8 cellular contexts compared by ENCODE assay signal in genomic region chr15:79431636-79432344, GRCh38. TPM values are rescaled to one million over a fixed set of nuclear protein-coding genes. Genes with fewer than 3 reads are reported as not detected.
DNase-seq lines count a peak whose midpoint lies in the region; ATAC-seq and TF ChIP-seq lines count a peak whose summit lies in the region.

Gene MINAR1, plus strand, starts transcription at chr15:79432336. Its CDS starts 23,812 bp downstream, at chr15:79456148.

- peaks cover 0 to 17% (median 15%) of the 10 kb centered on the region in 9 donors for H3K4me1 ChIP-seq in heart right ventricle

- POLR2A ChIA-PET in activated CD8-positive, alpha-beta T cell treated with anti-CD3 and anti-CD28 coated beads, Interleukin-2, amount 10 ng/mL, durations not matched to agents 7 days and 5 days (lab: Charles Lee) = interaction anchor here (0.6 kb wide), 1 partner anchor 98 kb away, joined by 3 read pairs; no protein-coding TSS in a partner anchor
- POLR2A ChIA-PET in activated CD4-positive, alpha-beta memory T cell treated with anti-CD3 and anti-CD28 coated beads for 36 hours (lab: Charles Lee) = interaction anchor here (0.6 kb wide), 1 partner anchor 575 kb away, joined by 5 read pairs; no protein-coding TSS in a partner anchor
- POLR2A ChIA-PET in T-cell (lab: Charles Lee) = no interaction called here

- no peaks in the 10 kb centered on the region for H3K9me3 ChIP-seq in heart right ventricle

- H3K27me3 ChIP-seq in heart right ventricle = peaks cover 15 to 92% (median 85%) of the 10 kb centered on the region in 7 donors

- H3K9me3 Mint-ChIP-seq in activated CD8-positive, alpha-beta T cell treated with anti-CD3 and anti-CD28 coated beads, Interleukin-2, amount 10 ng/mL, durations not matched to agents 7 days and 5 days (ENCODE audit: insufficient read depth) = no peaks in the 10 kb centered on the region
- H3K9me3 Mint-ChIP-seq in activated T-helper 1 cell treated with anti-CD3 and anti-CD28 coated beads, Interleukin-12 subunit alpha, Interleukin-12 subunit beta, Interleukin-2, Interleukin-4 antibody, amounts not matched to agents 30 ng/mL and 10 ng/mL and 1 ng/mL, durations not matched to agents 14 hours and 24 hours and 36 hours = no peaks in the 10 kb centered on the region
- no peaks in the 10 kb centered on the region for H3K9me3 Mint-ChIP-seq in activated CD4-positive, alpha-beta memory T cell treated with anti-CD3 and anti-CD28 coated beads for 36 hours
- no peaks in the 10 kb centered on the region for H3K9me3 Mint-ChIP-seq in T-cell

- no peaks in the 10 kb centered on the region for H3K36me3 Mint-ChIP-seq in activated CD8-positive, alpha-beta T cell treated with anti-CD3 and anti-CD28 coated beads, Interleukin-2, amount 10 ng/mL, durations not matched to agents 7 days and 5 days (ENCODE audit: low read depth)
- H3K36me3 Mint-ChIP-seq in activated T-helper 1 cell treated with anti-CD3 and anti-CD28 coated beads, Interleukin-12 subunit alpha, Interleukin-12 subunit beta, Interleukin-2, Interleukin-4 antibody, amounts not matched to agents 30 ng/mL and 10 ng/mL and 1 ng/mL, durations not matched to agents 14 hours and 24 hours and 36 hours (ENCODE audit: low read depth) = no peaks in the 10 kb centered on the region
- no peaks in the 10 kb centered on the region for H3K36me3 Mint-ChIP-seq in activated CD4-positive, alpha-beta memory T cell treated with anti-CD3 and anti-CD28 coated beads for 36 hours
- H3K36me3 Mint-ChIP-seq in T-cell = no peaks in the 10 kb centered on the region

- peak; percentile 9 for DNase-seq in A172 (ENCODE audit: low spot score)
- peak; percentile 50 for DNase-seq in GM13976 (ENCODE audit: low spot score)
- no peak for DNase-seq in activated CD8-positive, alpha-beta T cell treated with anti-CD3 and anti-CD28 coated beads, Interleukin-2, amount 10 ng/mL, durations not matched to agents 7 days and 5 days
- DNase-seq in heart right ventricle = no peak
- DNase-seq in sciatic nerve (ENCODE audit: low spot score) = no peak
- no peak for DNase-seq in activated T-helper 1 cell treated with anti-CD3 and anti-CD28 coated beads, Interleukin-12 subunit alpha, Interleukin-12 subunit beta, Interleukin-2, Interleukin-4 antibody, amounts not matched to agents 30 ng/mL and 10 ng/mL and 1 ng/mL, durations not matched to agents 14 hours and 24 hours and 36 hours (ENCODE audit: low spot score)
- DNase-seq in activated CD4-positive, alpha-beta memory T cell treated with anti-CD3 and anti-CD28 coated beads for 36 hours = no peak
- no peak for DNase-seq in T-cell

- H3K4me3 Mint-ChIP-seq in activated CD8-positive, alpha-beta T cell treated with anti-CD3 and anti-CD28 coated beads, Interleukin-2, amount 10 ng/mL, durations not matched to agents 7 days and 5 days = peak within 1 kb of the TSS; percentile 19
- no peak within 1 kb of the TSS for H3K4me3 Mint-ChIP-seq in activated T-helper 1 cell treated with anti-CD3 and anti-CD28 coated beads, Interleukin-12 subunit alpha, Interleukin-12 subunit beta, Interleukin-2, Interleukin-4 antibody, amounts not matched to agents 30 ng/mL and 10 ng/mL and 1 ng/mL, durations not matched to agents 14 hours and 24 hours and 36 hours
- no peak within 1 kb of the TSS for H3K4me3 Mint-ChIP-seq in activated CD4-positive, alpha-beta memory T cell treated with anti-CD3 and anti-CD28 coated beads for 36 hours
- H3K4me3 Mint-ChIP-seq in T-cell = peak within 1 kb of the TSS in 1 of 3 donors; percentile 38

- peaks cover 8% of the 10 kb centered on the region for H3K4me1 Mint-ChIP-seq in activated CD8-positive, alpha-beta T cell treated with anti-CD3 and anti-CD28 coated beads, Interleukin-2, amount 10 ng/mL, durations not matched to agents 7 days and 5 days (ENCODE audit: low read depth)
- H3K4me1 Mint-ChIP-seq in activated T-helper 1 cell treated with anti-CD3 and anti-CD28 coated beads, Interleukin-12 subunit alpha, Interleukin-12 subunit beta, Interleukin-2, Interleukin-4 antibody, amounts not matched to agents 30 ng/mL and 10 ng/mL and 1 ng/mL, durations not matched to agents 14 hours and 24 hours and 36 hours (ENCODE audit: low read depth) = no peaks in the 10 kb centered on the region
- H3K4me1 Mint-ChIP-seq in activated CD4-positive, alpha-beta memory T cell treated with anti-CD3 and anti-CD28 coated beads for 36 hours (ENCODE audit: low read depth) = peaks cover 6% of the 10 kb centered on the region
- H3K4me1 Mint-ChIP-seq in T-cell = peaks cover 5 to 10% (median 8%) of the 10 kb centered on the region in 3 donors

- ATAC-seq in activated CD8-positive, alpha-beta T cell treated with anti-CD3 and anti-CD28 coated beads, Interleukin-2, amount 10 ng/mL, durations not matched to agents 7 days and 5 days = peak; percentile 51
- ATAC-seq in heart right ventricle = peak in 6 of 8 donors; percentile 46 to 79 (median 60)
- ATAC-seq in sciatic nerve = peak; percentile 34
- no peak for ATAC-seq in T-cell (replicated peaks in 1 of 4)

- WGBS in heart right ventricle, 2 donors = 0 to 1% methylated on average over 66 to 84 of the region's 84 CpGs

- no peak for TF ChIP-seq CTCF in GM13976 (IDR thresholded peaks at IDR 0.05; ENCODE audit: borderline replicate concordance, control extremely low read depth, extremely low read depth, insufficient read depth, missing control alignments)
- peak in 5 of 9 donors; percentile 6 to 37 (median 19) for TF ChIP-seq CTCF in heart right ventricle (IDR thresholded peaks at IDR 0.05)

- no peaks in the 10 kb centered on the region for H3K36me3 ChIP-seq in heart right ventricle

- peak within 1 kb of the TSS; percentile 10 to 53 (median 47) for H3K4me3 ChIP-seq in heart right ventricle

- intact Hi-C loops in heart right ventricle (cut with DNase I) (no loop called here), sciatic nerve (cut with DNase I) (no loop called here)
- intact Hi-C loops in activated T-helper 1 cell treated with anti-CD3 and anti-CD28 coated beads, Interleukin-12 subunit alpha, Interleukin-12 subunit beta, Interleukin-2, Interleukin-4 antibody, amounts not matched to agents 30 ng/mL and 10 ng/mL and 1 ng/mL, durations not matched to agents 14 hours and 24 hours and 36 hours (cut with micrococcal nuclease) = no loop called here
- intact Hi-C loops in activated CD4-positive, alpha-beta memory T cell treated with anti-CD3 and anti-CD28 coated beads for 36 hours (cut with micrococcal nuclease) = no loop called here

- H3K27ac Mint-ChIP-seq in activated CD8-positive, alpha-beta T cell treated with anti-CD3 and anti-CD28 coated beads, Interleukin-2, amount 10 ng/mL, durations not matched to agents 7 days and 5 days = no peak within 1 kb of the TSS
- no peak within 1 kb of the TSS for H3K27ac Mint-ChIP-seq in activated T-helper 1 cell treated with anti-CD3 and anti-CD28 coated beads, Interleukin-12 subunit alpha, Interleukin-12 subunit beta, Interleukin-2, Interleukin-4 antibody, amounts not matched to agents 30 ng/mL and 10 ng/mL and 1 ng/mL, durations not matched to agents 14 hours and 24 hours and 36 hours
- H3K27ac Mint-ChIP-seq in activated CD4-positive, alpha-beta memory T cell treated with anti-CD3 and anti-CD28 coated beads for 36 hours = no peak within 1 kb of the TSS
- no peak within 1 kb of the TSS for H3K27ac Mint-ChIP-seq in T-cell

- in situ Hi-C loops in GM13976 (cut with MboI; ENCODE audit: low sequenced_read_pairs, unreplicated experiment) = no loop called here

- H3K27me3 Mint-ChIP-seq in activated CD8-positive, alpha-beta T cell treated with anti-CD3 and anti-CD28 coated beads, Interleukin-2, amount 10 ng/mL, durations not matched to agents 7 days and 5 days (ENCODE audit: low read depth) = peaks cover 65% of the 10 kb centered on the region
- H3K27me3 Mint-ChIP-seq in activated T-helper 1 cell treated with anti-CD3 and anti-CD28 coated beads, Interleukin-12 subunit alpha, Interleukin-12 subunit beta, Interleukin-2, Interleukin-4 antibody, amounts not matched to agents 30 ng/mL and 10 ng/mL and 1 ng/mL, durations not matched to agents 14 hours and 24 hours and 36 hours (ENCODE audit: insufficient read depth) = peaks cover 70% of the 10 kb centered on the region
- peaks cover 48% of the 10 kb centered on the region for H3K27me3 Mint-ChIP-seq in activated CD4-positive, alpha-beta memory T cell treated with anti-CD3 and anti-CD28 coated beads for 36 hours
- H3K27me3 Mint-ChIP-seq in T-cell = peaks cover 58 to 63% of the 10 kb centered on the region in 2 donors

- no peak within 1 kb of the TSS for H3K27ac ChIP-seq in heart right ventricle

- CTCF ChIA-PET in activated CD8-positive, alpha-beta T cell treated with anti-CD3 and anti-CD28 coated beads, Interleukin-2, amount 10 ng/mL, durations not matched to agents 7 days and 5 days (lab: Charles Lee) = no interaction called here
- CTCF ChIA-PET in activated CD4-positive, alpha-beta memory T cell treated with anti-CD3 and anti-CD28 coated beads for 36 hours (lab: Charles Lee) = interaction anchor here (1.4 to 2.1 kb wide), 2 partner anchors 51 to 164 kb away, joined by 4 to 5 read pairs; no protein-coding TSS in a partner anchor
- CTCF ChIA-PET in T-cell (lab: Charles Lee) = no interaction called here

RNA-seq across cellular contexts. Expression of gene MINAR1, which starts in this region (rescaled TPM):
- 0.09 and 0.79 TPM in 2 replicates for total RNA-seq in A172 (2014; rRNA removed; shearing (Covaris generic))
- total RNA-seq in activated CD8-positive, alpha-beta T cell treated with anti-CD3 and anti-CD28 coated beads, Interleukin-2, amount 10 ng/mL, durations not matched to agents 7 days and 5 days = under 1 TPM; 0.57 to 0.71 TPM
- total RNA-seq in heart right ventricle (under 1 TPM; 0.04 to 0.28 (median 0.07) TPM), sciatic nerve (0.98 TPM), T-cell (under 1 TPM; 0.30 to 0.47 (median 0.42) TPM)
- polyA plus RNA-seq in heart right ventricle = under 1 TPM; under 0.01 to 0.03 TPM
- 0.60 and 0.93 TPM in 2 replicates for total RNA-seq in activated T-helper 1 cell treated with anti-CD3 and anti-CD28 coated beads, Interleukin-12 subunit alpha, Interleukin-12 subunit beta, Interleukin-2, Interleukin-4 antibody, amounts not matched to agents 30 ng/mL and 10 ng/mL and 1 ng/mL, durations not matched to agents 14 hours and 24 hours and 36 hours
- total RNA-seq in activated CD4-positive, alpha-beta memory T cell treated with anti-CD3 and anti-CD28 coated beads for 36 hours = under 1 TPM; 0.29 to 0.31 TPM

Comparison
In these comparisons a context has a peak if more than half of its experiments do, and no peak if none do; other contexts are left out.
1. Peak in DNase-seq in A172; RNA of the gene not detected or under 1 TPM.
2. Peak in ATAC-seq in activated CD8-positive, alpha-beta T cell treated with anti-CD3 and anti-CD28 coated beads, Interleukin-2, amount 10 ng/mL, durations not matched to agents 7 days and 5 days; RNA of the gene not detected or under 1 TPM.
3. Peak in ATAC-seq and H3K4me3 ChIP-seq in heart right ventricle; RNA of the gene not detected or under 1 TPM.
4. Peak in ATAC-seq in sciatic nerve; RNA of the gene not detected or under 1 TPM.
5. POLR2A ChIA-PET loops: an anchor here in activated CD8-positive, alpha-beta T cell treated with anti-CD3 and anti-CD28 coated beads, Interleukin-2, amount 10 ng/mL, durations not matched to agents 7 days and 5 days (0.6 kb wide) and activated CD4-positive, alpha-beta memory T cell treated with anti-CD3 and anti-CD28 coated beads for 36 hours (0.6 kb wide); none called in T-cell.